18 cellular contexts compared by ENCODE assay signal in the genomic region with DNA sequence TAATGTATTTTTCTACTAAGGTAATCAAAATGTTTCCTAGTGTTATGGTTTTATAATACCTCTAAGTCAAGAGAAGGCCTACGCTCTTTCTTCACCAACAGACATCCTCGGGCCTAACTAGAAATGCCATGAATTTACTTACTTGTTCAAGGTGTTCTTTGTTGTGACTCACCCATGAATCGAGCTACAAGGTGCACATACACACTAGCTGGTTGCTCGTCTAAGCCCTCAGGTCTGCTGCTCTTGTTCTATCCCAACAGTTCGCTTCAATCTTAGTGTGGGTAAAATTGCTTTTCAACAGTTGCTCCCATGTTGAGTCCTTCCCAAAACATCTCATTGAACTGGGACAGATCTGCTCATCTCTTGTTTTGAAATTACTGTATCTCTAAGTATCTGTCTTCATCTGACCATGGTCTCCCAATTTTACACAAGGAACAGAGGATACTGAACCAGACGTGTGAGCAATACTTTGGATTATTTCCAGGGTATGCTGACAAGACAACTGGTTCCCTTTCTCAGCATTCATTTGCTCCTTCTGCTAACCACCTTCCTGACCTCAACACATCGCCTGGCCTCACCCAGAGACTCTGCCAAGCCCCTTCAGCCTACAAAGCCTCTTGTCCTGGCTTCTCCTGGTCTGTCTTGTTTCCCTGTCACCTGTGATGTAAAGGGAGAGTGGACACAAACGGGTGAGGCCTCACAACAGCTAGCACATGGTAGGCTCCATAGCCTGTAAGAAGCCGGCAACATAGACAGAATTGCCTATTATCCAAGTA.
DNase-seq lines count a peak whose midpoint lies in the region; ATAC-seq, FAIRE-seq and TF ChIP-seq lines count a peak whose summit lies in the region.
"Had no signal": no experiment of that assay in that cellular context is flagged by ENCODE, and none has a peak within 500 bp of the region (broad histone marks: within the 10 kb centered on the region; RNA-seq: fewer than 3 reads in every experiment).

No MANE protein-coding gene starts in this region.

- POLR2A ChIA-PET in A549 (lab: Yijun Ruan, JAX): interaction anchor here (1.1 kb wide), 1 partner anchor 12 kb away, joined by 3 read pairs; no protein-coding TSS in a partner anchor

- H3K4me2 ChIP-seq in A549: peak overlapping the region; percentile 72

- FAIRE-seq in A549 (lab: Jason Lieb, UNC): peak; percentile 96
- FAIRE-seq in small intestine (lab: Jason Lieb, UNC): no peak
- FAIRE-seq: A204.1, islet of Langerhans had no signal

- no peak for TF ChIP-seq EP300 in A549 (IDR thresholded peaks at IDR 0.05)

- H3K4me3 Mint-ChIP-seq in activated T-helper 17 cell treated with anti-CD3 and anti-CD28 coated beads, Interleukin-2, amount 50 U/mL, for 72 hours: no peak overlapping the region

- no peaks in the 10 kb centered on the region for H3K27me3 ChIP-seq in foreskin keratinocyte
- H3K27me3 ChIP-seq in small intestine (ENCODE audit: control insufficient read depth in 2 of 2, insufficient read depth in 2 of 2, low read length in 2 of 2): no peaks in the 10 kb centered on the region
- H3K27me3 ChIP-seq: stomach, vagina had no signal

- H3K4me1 ChIP-seq in A549 (peaks cover 52% of the 10 kb centered on the region), foreskin keratinocyte (peaks cover 45% of the 10 kb centered on the region), small intestine (ENCODE audit: control insufficient read depth in 2 of 2, insufficient read depth in 1 of 2, low read depth in 1 of 2, low read length in 1 of 2) (no peaks in the 10 kb centered on the region)
- H3K4me1 ChIP-seq: stomach, vagina had no signal

- H3K27me3 Mint-ChIP-seq in activated T-helper 17 cell treated with anti-CD3 and anti-CD28 coated beads, Interleukin-2, amount 50 U/mL, for 72 hours: no peaks in the 10 kb centered on the region

- CTCF ChIA-PET in A549 (lab: Yijun Ruan, JAX): interaction anchor here (1.0 to 3.2 kb wide), 3 partner anchors 8 to 144 kb away, joined by 3 to 51 read pairs (median 7); no protein-coding TSS in a partner anchor

- no peak for TF ChIP-seq RAD21 in A549 (conservative IDR thresholded peaks at IDR 0.05 in 1 of 2, IDR thresholded peaks at IDR 0.05 in 1 of 2)

- TF ChIP-seq CTCF in A549 (IDR thresholded peaks at IDR 0.05): no peak
- no peak for TF ChIP-seq CTCF in foreskin keratinocyte (conservative IDR thresholded peaks at IDR 0.05)

- H3K27ac Mint-ChIP-seq in activated T-helper 17 cell treated with anti-CD3 and anti-CD28 coated beads, Interleukin-2, amount 50 U/mL, for 72 hours: no peak overlapping the region

- peak in 1 of 2 experiments; percentile 66 for DNase-seq in A549 (ENCODE audit: low read depth in 1 of 2, low spot score in 1 of 2)
- peak; percentile 78 for DNase-seq in HT1080 (ENCODE audit: low read depth)
- DNase-seq in amniotic epithelial cell (ENCODE audit: low read depth): peak; percentile 64
- peak; percentile 83 to 92 for DNase-seq in foreskin keratinocyte
- DNase-seq in small intestine: no peak
- no peak for DNase-seq in NCI-H1417 (lab: John Stamatoyannopoulos, UW)
- no peak for DNase-seq in NCI-H510A (lab: John Stamatoyannopoulos, UW)
- DNase-seq: activated CD4-positive, alpha-beta T cell treated with anti-CD3 and anti-CD28 coated beads, Interleukin-2, amount 50 U/mL, for 4 hours; amygdala; dorsolateral prefrontal cortex; H7; KG1; NCI-H187; stomach had no signal

- no peaks in the 10 kb centered on the region for H3K36me3 Mint-ChIP-seq in activated T-helper 17 cell treated with anti-CD3 and anti-CD28 coated beads, Interleukin-2, amount 50 U/mL, for 72 hours (ENCODE audit: low read depth)

- no peaks in the 10 kb centered on the region for H3K9me3 ChIP-seq in A549
- no peaks in the 10 kb centered on the region for H3K9me3 ChIP-seq in small intestine (ENCODE audit: control insufficient read depth, low read depth)
- H3K9me3 ChIP-seq: stomach, vagina had no signal

- ATAC-seq in A549: peak; percentile 11 to 50; a peak in 5 of 6 replicates
- peak; percentile 67 for ATAC-seq in foreskin keratinocyte
- ATAC-seq in activated T-helper 17 cell treated with anti-CD3 and anti-CD28 coated beads, Interleukin-2, amount 50 U/mL, for 72 hours (replicated peaks): no peak

- TF ChIP-seq POLR2A in A549 (IDR thresholded peaks at IDR 0.05; ENCODE audit: low read length): no peak

- no peaks in the 10 kb centered on the region for H3K4me1 Mint-ChIP-seq in activated T-helper 17 cell treated with anti-CD3 and anti-CD28 coated beads, Interleukin-2, amount 50 U/mL, for 72 hours

- 35% methylated on average over 9 of the region's 9 CpGs for WGBS in A549 (ENCODE audit: missing lambda C conversion rate)
- 90 to 92% (median 90%) methylated on average over 9 of the region's 9 CpGs for WGBS in small intestine, 3 donors

- no peaks in the 10 kb centered on the region for H3K9me3 Mint-ChIP-seq in activated T-helper 17 cell treated with anti-CD3 and anti-CD28 coated beads, Interleukin-2, amount 50 U/mL, for 72 hours

- no peaks in the 10 kb centered on the region for H3K36me3 ChIP-seq in small intestine (ENCODE audit: control insufficient read depth in 2 of 2, insufficient read depth in 2 of 2, low read length in 2 of 2)
- H3K36me3 ChIP-seq: stomach, vagina had no signal

- peak overlapping the region; percentile 2; the same call in 1 of the 3 replicates for H3K4me3 ChIP-seq in A549
- no peak overlapping the region for H3K4me3 ChIP-seq in small intestine (ENCODE audit: low read depth in 1 of 2, low read length in 2 of 2)
- H3K4me3 ChIP-seq: dorsolateral prefrontal cortex, stomach, vagina had no signal

- H3K27ac ChIP-seq in A549: peak overlapping the region; percentile 88 to 93
- H3K27ac ChIP-seq in foreskin keratinocyte: peak overlapping the region; percentile 72
- H3K27ac ChIP-seq in small intestine (ENCODE audit: low read depth in 1 of 2, low read length in 1 of 2): no peak overlapping the region
- H3K27ac ChIP-seq: dorsolateral prefrontal cortex, stomach, vagina had no signal

TF ChIP-seq in A549, 52 proteins besides CTCF, POLR2A, EP300 and RAD21 (continues in another document):
- no peak for TF ChIP-seq RCOR1 (IDR thresholded peaks at IDR 0.05; ENCODE audit: low read depth, low read length)
- no peak for TF ChIP-seq ZNF302 (CRISPR knock-in tag; IDR thresholded peaks at IDR 0.05)
- TF ChIP-seq, protein P1, sequence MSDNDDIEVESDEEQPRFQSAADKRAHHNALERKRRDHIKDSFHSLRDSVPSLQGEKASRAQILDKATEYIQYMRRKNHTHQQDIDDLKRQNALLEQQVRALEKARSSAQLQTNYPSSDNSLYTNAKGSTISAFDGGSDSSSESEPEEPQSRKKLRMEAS (IDR thresholded peaks at IDR 0.05): peak; percentile 69
- peak; percentile 56; the same call in 1 of the 2 replicates for TF ChIP-seq HOXB13 (CRISPR knock-in tag; IDR thresholded peaks at IDR 0.05; ENCODE audit: low read depth)
- TF ChIP-seq, protein P2, sequence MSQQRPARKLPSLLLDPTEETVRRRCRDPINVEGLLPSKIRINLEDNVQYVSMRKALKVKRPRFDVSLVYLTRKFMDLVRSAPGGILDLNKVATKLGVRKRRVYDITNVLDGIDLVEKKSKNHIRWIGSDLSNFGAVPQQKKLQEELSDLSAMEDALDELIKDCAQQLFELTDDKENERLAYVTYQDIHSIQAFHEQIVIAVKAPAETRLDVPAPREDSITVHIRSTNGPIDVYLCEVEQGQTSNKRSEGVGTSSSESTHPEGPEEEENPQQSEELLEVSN (IDR thresholded peaks at IDR 0.05; ENCODE audit: borderline replicate concordance, low read depth): no peak
- no peak for TF ChIP-seq CEBPB (IDR thresholded peaks at IDR 0.05)
- TF ChIP-seq ESRRA (IDR thresholded peaks at IDR 0.05; ENCODE audit: borderline replicate concordance, low read length): no peak
- no peak for TF ChIP-seq HOXA7 (CRISPR knock-in tag; IDR thresholded peaks at IDR 0.05)
- no peak for TF ChIP-seq SREBF2 (IDR thresholded peaks at IDR 0.05)
- TF ChIP-seq, protein P3, sequence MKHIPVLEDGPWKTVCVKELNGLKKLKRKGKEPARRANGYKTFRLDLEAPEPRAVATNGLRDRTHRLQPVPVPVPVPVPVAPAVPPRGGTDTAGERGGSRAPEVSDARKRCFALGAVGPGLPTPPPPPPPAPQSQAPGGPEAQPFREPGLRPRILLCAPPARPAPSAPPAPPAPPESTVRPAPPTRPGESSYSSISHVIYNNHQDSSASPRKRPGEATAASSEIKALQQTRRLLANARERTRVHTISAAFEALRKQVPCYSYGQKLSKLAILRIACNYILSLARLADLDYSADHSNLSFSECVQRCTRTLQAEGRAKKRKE (CRISPR knock-in tag; IDR thresholded peaks at IDR 0.05; ENCODE audit: low read depth): peak; percentile 86; the same call in 1 of the 2 replicates
- TF ChIP-seq, protein P4, sequence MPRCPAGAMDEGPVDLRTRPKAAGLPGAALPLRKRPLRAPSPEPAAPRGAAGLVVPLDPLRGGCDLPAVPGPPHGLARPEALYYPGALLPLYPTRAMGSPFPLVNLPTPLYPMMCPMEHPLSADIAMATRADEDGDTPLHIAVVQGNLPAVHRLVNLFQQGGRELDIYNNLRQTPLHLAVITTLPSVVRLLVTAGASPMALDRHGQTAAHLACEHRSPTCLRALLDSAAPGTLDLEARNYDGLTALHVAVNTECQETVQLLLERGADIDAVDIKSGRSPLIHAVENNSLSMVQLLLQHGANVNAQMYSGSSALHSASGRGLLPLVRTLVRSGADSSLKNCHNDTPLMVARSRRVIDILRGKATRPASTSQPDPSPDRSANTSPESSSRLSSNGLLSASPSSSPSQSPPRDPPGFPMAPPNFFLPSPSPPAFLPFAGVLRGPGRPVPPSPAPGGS (IDR thresholded peaks at IDR 0.05): no peak
- no peak for TF ChIP-seq FOXS1 (CRISPR knock-in tag; IDR thresholded peaks at IDR 0.05)
- no peak for TF ChIP-seq MYC (IDR thresholded peaks at IDR 0.05; ENCODE audit: borderline replicate concordance, low read length)
- TF ChIP-seq, protein P5, sequence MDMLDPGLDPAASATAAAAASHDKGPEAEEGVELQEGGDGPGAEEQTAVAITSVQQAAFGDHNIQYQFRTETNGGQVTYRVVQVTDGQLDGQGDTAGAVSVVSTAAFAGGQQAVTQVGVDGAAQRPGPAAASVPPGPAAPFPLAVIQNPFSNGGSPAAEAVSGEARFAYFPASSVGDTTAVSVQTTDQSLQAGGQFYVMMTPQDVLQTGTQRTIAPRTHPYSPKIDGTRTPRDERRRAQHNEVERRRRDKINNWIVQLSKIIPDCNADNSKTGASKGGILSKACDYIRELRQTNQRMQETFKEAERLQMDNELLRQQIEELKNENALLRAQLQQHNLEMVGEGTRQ (IDR thresholded peaks at IDR 0.05): no peak
- no peak for TF ChIP-seq KDM1A (IDR thresholded peaks at IDR 0.05; ENCODE audit: low read depth)
- TF ChIP-seq GATA3 (IDR thresholded peaks at IDR 0.05; ENCODE audit: borderline replicate concordance): no peak
- no peak for TF ChIP-seq ZSCAN20 (CRISPR knock-in tag; IDR thresholded peaks at IDR 0.05)
- 0 out of 2 replicates have a peak, but pooled peaks have one; percentile 45 for TF ChIP-seq HOXB5 (CRISPR knock-in tag; IDR thresholded peaks at IDR 0.05)
- TF ChIP-seq TFCP2L1 (CRISPR knock-in tag; IDR thresholded peaks at IDR 0.05): no peak
- no peak for TF ChIP-seq FOSB (CRISPR knock-in tag; IDR thresholded peaks at IDR 0.05)
- no peak for TF ChIP-seq KDM5A (IDR thresholded peaks at IDR 0.05)
- TF ChIP-seq NR3C1 (IDR thresholded peaks at IDR 0.05): no peak

Comparison
In these comparisons a context has a peak if more than half of its experiments do, and no peak if none do; other contexts are left out.
1. DNase-seq: peak in HT1080 (single experiment), amniotic epithelial cell (single experiment) and foreskin keratinocyte (2 of 2); none in small intestine (single experiment), NCI-H1417 (0 of 3) and NCI-H510A (single experiment).
2. H3K27ac ChIP-seq: peak in A549 (2 of 2) and foreskin keratinocyte (single experiment); none in small intestine (0 of 2).